In the genomic region with DNA sequence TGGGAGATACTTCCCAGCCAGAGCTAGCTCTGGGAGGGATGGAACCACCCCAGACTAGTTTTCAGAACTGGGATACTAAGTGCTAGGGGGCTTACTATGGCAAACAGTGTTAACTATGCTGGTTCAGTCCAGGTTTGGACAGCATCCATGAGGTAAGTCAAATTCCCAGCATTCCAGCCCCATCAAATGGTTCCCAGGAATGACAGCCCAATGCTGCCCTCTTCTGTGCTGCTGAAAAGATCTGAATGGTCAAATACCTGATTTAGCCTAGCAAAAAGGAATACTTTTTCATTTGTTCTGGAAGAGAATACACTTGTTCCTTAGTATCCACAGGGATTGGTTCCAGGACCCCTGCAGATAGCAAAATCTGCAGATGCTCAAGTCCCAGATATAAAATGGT, we compare ENCODE assay signal across 11 cellular contexts.
DNase-seq lines count a peak whose midpoint lies in the region; ATAC-seq and TF ChIP-seq lines count a peak whose summit lies in the region.
"Had no signal": no experiment of that assay in that cellular context is flagged by ENCODE, and none has a peak within 500 bp of the region (broad histone marks: within the 10 kb centered on the region; RNA-seq: fewer than 3 reads in every experiment).

No MANE protein-coding gene starts in this region.

- H2AFZ ChIP-seq in GM23248: no peak overlapping the region

- H3K36me3 Mint-ChIP-seq in T-cell: peaks cover 8% of the 10 kb centered on the region
- H3K36me3 Mint-ChIP-seq in natural killer cell treated with Interleukin-12 subunit alpha and Interleukin-12 subunit beta and Interleukin-15 and Interleukin-18, amount 100 ng/mL, for 72 hours: no peaks in the 10 kb centered on the region

- peak; percentile 54 for DNase-seq in D341Med (ENCODE audit: low spot score)
- peak; percentile 58 for DNase-seq in choroid plexus epithelial cell (ENCODE audit: low read depth)
- DNase-seq in midbrain (lab: John Stamatoyannopoulos, UW): peak; percentile 18
- DNase-seq in T-cell: no peak
- no peak for DNase-seq in activated effector memory CD4-positive, alpha-beta T cell treated with Interleukin-2 at 50 U/mL for 16 hours
- DNase-seq in GM23248: no peak
- DNase-seq in natural killer cell treated with Interleukin-12 subunit alpha and Interleukin-12 subunit beta and Interleukin-15 and Interleukin-18, amount 100 ng/mL, for 72 hours (ENCODE audit: low spot score): no peak
- DNase-seq: immature natural killer cell had no signal

- no peaks in the 10 kb centered on the region for H3K9me3 ChIP-seq in GM23248 (ENCODE audit: low read depth)

- CTCF ChIA-PET in T-cell (lab: Charles Lee): no interaction called here

- H3K9me3 Mint-ChIP-seq in T-cell: no peaks in the 10 kb centered on the region
- H3K9me3 Mint-ChIP-seq in natural killer cell treated with Interleukin-12 subunit alpha and Interleukin-12 subunit beta and Interleukin-15 and Interleukin-18, amount 100 ng/mL, for 72 hours: no peaks in the 10 kb centered on the region
- H3K9me3 Mint-ChIP-seq: activated naive CD4-positive, alpha-beta T cell treated with anti-CD3 and anti-CD28 coated beads, Interleukin-2, amount 50 U/mL, for 24 hours; immature natural killer cell had no signal

- H3K4me1 ChIP-seq in GM23248 (ENCODE audit: insufficient read depth): peaks cover 4% of the 10 kb centered on the region

- H3K79me2 ChIP-seq in GM23248 (ENCODE audit: insufficient read depth): no peaks in the 10 kb centered on the region

- H3K4me1 Mint-ChIP-seq in T-cell: no peaks in the 10 kb centered on the region
- H3K4me1 Mint-ChIP-seq in natural killer cell treated with Interleukin-12 subunit alpha and Interleukin-12 subunit beta and Interleukin-15 and Interleukin-18, amount 100 ng/mL, for 72 hours (ENCODE audit: low read depth in 2 of 2): no peaks in the 10 kb centered on the region
- H3K4me1 Mint-ChIP-seq: activated naive CD4-positive, alpha-beta T cell treated with anti-CD3 and anti-CD28 coated beads, Interleukin-2, amount 50 U/mL, for 24 hours; immature natural killer cell had no signal

- no peak overlapping the region for H3K4me2 ChIP-seq in GM23248 (ENCODE audit: unreplicated experiment)

- H3K4me3 ChIP-seq in choroid plexus epithelial cell (ENCODE audit: low read depth, low read length) (no peak overlapping the region), GM23248 (no peak overlapping the region)
- H3K4me3 ChIP-seq: SK-N-MC had no signal

- no peak overlapping the region for H3K9ac ChIP-seq in GM23248

- no peaks in the 10 kb centered on the region for H4K20me1 ChIP-seq in GM23248 (ENCODE audit: insufficient read depth)

- TF ChIP-seq RAD21 in Ishikawa (IDR thresholded peaks at IDR 0.05; ENCODE audit: low read depth): peak; percentile 84

- H3K36me3 ChIP-seq in GM23248 (ENCODE audit: low read depth): no peaks in the 10 kb centered on the region

- H3K9me2 ChIP-seq in GM23248 (ENCODE audit: insufficient read depth): no peaks in the 10 kb centered on the region

- in situ Hi-C loops in GM23248 (cut with MboI): loop anchor here (25.0 kb wide), 1 partner anchor 411 kb away; no protein-coding TSS in a partner anchor

- no peak overlapping the region for H3K4me3 Mint-ChIP-seq in T-cell
- H3K4me3 Mint-ChIP-seq in natural killer cell treated with Interleukin-12 subunit alpha and Interleukin-12 subunit beta and Interleukin-15 and Interleukin-18, amount 100 ng/mL, for 72 hours: no peak overlapping the region
- H3K4me3 Mint-ChIP-seq: activated naive CD4-positive, alpha-beta T cell treated with anti-CD3 and anti-CD28 coated beads, Interleukin-2, amount 50 U/mL, for 24 hours; immature natural killer cell had no signal

- POLR2A ChIA-PET in T-cell (lab: Charles Lee): no interaction called here

- TF ChIP-seq CTCF in choroid plexus epithelial cell (conservative IDR thresholded peaks at IDR 0.05; ENCODE audit: low read depth, low read length): peak; percentile 55

- H3K27me3 ChIP-seq in GM23248 (replicated peaks; ENCODE audit: insufficient read depth): no peaks in the 10 kb centered on the region; the same call in 1 of the 2 replicates

- no peak overlapping the region for H3K27ac ChIP-seq in GM23248
- H3K27ac ChIP-seq: SK-N-MC had no signal

- no peak for ATAC-seq in T-cell (replicated peaks in 1 of 4)
- ATAC-seq in natural killer cell treated with Interleukin-12 subunit alpha and Interleukin-12 subunit beta and Interleukin-15 and Interleukin-18, amount 100 ng/mL, for 72 hours: no peak

- 0 out of 2 replicates have a peak, but pooled peaks cover 8% of the 10 kb centered on the region for H3F3A ChIP-seq in GM23248 (ENCODE audit: insufficient read depth)

- no peaks in the 10 kb centered on the region for H3K27me3 Mint-ChIP-seq in T-cell
- H3K27me3 Mint-ChIP-seq in natural killer cell treated with Interleukin-12 subunit alpha and Interleukin-12 subunit beta and Interleukin-15 and Interleukin-18, amount 100 ng/mL, for 72 hours: no peaks in the 10 kb centered on the region
- H3K27me3 Mint-ChIP-seq: activated naive CD4-positive, alpha-beta T cell treated with anti-CD3 and anti-CD28 coated beads, Interleukin-2, amount 50 U/mL, for 24 hours had no signal

- H3K27ac Mint-ChIP-seq in T-cell: no peak overlapping the region
- H3K27ac Mint-ChIP-seq in natural killer cell treated with Interleukin-12 subunit alpha and Interleukin-12 subunit beta and Interleukin-15 and Interleukin-18, amount 100 ng/mL, for 72 hours: no peak overlapping the region
- H3K27ac Mint-ChIP-seq: activated naive CD4-positive, alpha-beta T cell treated with anti-CD3 and anti-CD28 coated beads, Interleukin-2, amount 50 U/mL, for 24 hours; immature natural killer cell had no signal

- no peak for TF ChIP-seq EP300 in Ishikawa (IDR thresholded peaks at IDR 0.05; ENCODE audit: borderline replicate concordance)

TF ChIP-seq in Ishikawa, 13 proteins besides CTCF, POLR2A, EP300 and RAD21:
- TF ChIP-seq, protein P1, sequence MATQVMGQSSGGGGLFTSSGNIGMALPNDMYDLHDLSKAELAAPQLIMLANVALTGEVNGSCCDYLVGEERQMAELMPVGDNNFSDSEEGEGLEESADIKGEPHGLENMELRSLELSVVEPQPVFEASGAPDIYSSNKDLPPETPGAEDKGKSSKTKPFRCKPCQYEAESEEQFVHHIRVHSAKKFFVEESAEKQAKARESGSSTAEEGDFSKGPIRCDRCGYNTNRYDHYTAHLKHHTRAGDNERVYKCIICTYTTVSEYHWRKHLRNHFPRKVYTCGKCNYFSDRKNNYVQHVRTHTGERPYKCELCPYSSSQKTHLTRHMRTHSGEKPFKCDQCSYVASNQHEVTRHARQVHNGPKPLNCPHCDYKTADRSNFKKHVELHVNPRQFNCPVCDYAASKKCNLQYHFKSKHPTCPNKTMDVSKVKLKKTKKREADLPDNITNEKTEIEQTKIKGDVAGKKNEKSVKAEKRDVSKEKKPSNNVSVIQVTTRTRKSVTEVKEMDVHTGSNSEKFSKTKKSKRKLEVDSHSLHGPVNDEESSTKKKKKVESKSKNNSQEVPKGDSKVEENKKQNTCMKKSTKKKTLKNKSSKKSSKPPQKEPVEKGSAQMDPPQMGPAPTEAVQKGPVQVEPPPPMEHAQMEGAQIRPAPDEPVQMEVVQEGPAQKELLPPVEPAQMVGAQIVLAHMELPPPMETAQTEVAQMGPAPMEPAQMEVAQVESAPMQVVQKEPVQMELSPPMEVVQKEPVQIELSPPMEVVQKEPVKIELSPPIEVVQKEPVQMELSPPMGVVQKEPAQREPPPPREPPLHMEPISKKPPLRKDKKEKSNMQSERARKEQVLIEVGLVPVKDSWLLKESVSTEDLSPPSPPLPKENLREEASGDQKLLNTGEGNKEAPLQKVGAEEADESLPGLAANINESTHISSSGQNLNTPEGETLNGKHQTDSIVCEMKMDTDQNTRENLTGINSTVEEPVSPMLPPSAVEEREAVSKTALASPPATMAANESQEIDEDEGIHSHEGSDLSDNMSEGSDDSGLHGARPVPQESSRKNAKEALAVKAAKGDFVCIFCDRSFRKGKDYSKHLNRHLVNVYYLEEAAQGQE (IDR thresholded peaks at IDR 0.05; ENCODE audit: low read depth): peak; percentile 19; the same call in 1 of the 2 replicates
- peak; percentile 97 for TF ChIP-seq TEAD4 (IDR thresholded peaks at IDR 0.05)
- TF ChIP-seq, protein P2, sequence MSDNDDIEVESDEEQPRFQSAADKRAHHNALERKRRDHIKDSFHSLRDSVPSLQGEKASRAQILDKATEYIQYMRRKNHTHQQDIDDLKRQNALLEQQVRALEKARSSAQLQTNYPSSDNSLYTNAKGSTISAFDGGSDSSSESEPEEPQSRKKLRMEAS (IDR thresholded peaks at IDR 0.05): no peak

Comparison
In these comparisons a context has a peak if more than half of its experiments do, and no peak if none do; other contexts are left out.
1. DNase-seq: peak in D341Med (single experiment), choroid plexus epithelial cell (single experiment) and midbrain (single experiment); none in T-cell (0 of 34), activated effector memory CD4-positive, alpha-beta T cell treated with Interleukin-2 at 50 U/mL for 16 hours (single experiment), GM23248 (single experiment) and natural killer cell treated with Interleukin-12 subunit alpha and Interleukin-12 subunit beta and Interleukin-15 and Interleukin-18, amount 100 ng/mL, for 72 hours (single experiment).